In the genomic region with DNA sequence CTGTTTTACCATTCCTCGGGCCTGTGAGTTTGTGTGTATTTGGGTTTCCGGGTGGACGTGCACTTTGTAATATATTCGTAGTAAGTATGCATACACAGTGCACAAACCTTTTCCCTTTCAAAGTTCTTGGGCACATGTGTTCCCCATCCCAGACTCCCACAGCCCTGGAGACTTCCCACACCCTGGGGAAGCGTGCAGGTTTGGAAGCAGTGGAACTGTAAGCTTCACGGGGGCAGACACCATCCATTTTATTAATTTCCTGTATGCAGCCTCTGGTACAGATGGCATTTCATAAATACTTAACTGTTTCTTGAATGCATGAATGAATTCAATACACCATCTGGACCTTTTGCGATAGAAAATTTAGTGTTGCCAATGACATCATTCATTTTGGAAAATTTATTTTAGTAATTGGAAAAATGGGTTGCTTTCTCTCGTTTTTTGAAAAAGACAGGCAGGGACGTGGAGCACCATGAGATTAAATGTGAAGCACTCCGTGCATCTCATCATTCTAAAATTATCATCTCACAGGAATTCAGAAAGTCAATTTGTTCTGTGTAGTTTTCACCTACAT, we compare ENCODE assay signal across 28 cellular contexts. TPM values are rescaled to one million over a fixed set of nuclear protein-coding genes. Genes with fewer than 3 reads are reported as not detected.
A peak's percentile ranks its signal among the peaks of the same experiment; 100 is the strongest.
DNase-seq lines count a peak whose midpoint lies in the region; ATAC-seq and TF ChIP-seq lines count a peak whose summit lies in the region.
"Had no signal": no experiment of that assay in that cellular context is flagged by ENCODE, and none has a peak within 500 bp of the region (broad histone marks: within the 10 kb centered on the region; RNA-seq: fewer than 3 reads in every experiment).

No MANE protein-coding gene starts in this region.

- H3K27me3 Mint-ChIP-seq in endodermal cell (ENCODE audit: insufficient read depth): no peaks in the 10 kb centered on the region
- H3K27me3 Mint-ChIP-seq: naive B cell had no signal

- H3K27ac ChIP-seq in ascending aorta: peak overlapping the region; percentile 93 to 96
- H3K27ac ChIP-seq in lower lobe of right lung: peak overlapping the region; percentile 32
- peak overlapping the region in 3 of 5 donors; percentile 32 to 82 (median 77) for H3K27ac ChIP-seq in stomach
- no peak overlapping the region for H3K27ac ChIP-seq in endodermal cell (ENCODE audit: low read depth, low read length)
- H3K27ac ChIP-seq: BLaER1 treated with 17β-estradiol and CSF1 and Interleukin-3, amounts not matched to agents 10 nM and 100 nM; heart left ventricle had no signal

- peaks cover 24% of the 10 kb centered on the region for H3K4me1 Mint-ChIP-seq in endodermal cell
- H3K4me1 Mint-ChIP-seq: IgD-negative memory B cell, naive B cell had no signal

- no peak overlapping the region for H3K9ac ChIP-seq in endodermal cell (ENCODE audit: extremely low read depth, low read length, poor library complexity, severe bottlenecking)
- H3K9ac ChIP-seq: BLaER1 treated with 17β-estradiol and CSF1 and Interleukin-3, amounts not matched to agents 10 nM and 100 nM had no signal

- H3K4me3 ChIP-seq in ascending aorta (no peak overlapping the region), lower lobe of right lung (no peak overlapping the region), stomach (no peak overlapping the region), endodermal cell (ENCODE audit: low read length) (no peak overlapping the region)
- H3K4me3 ChIP-seq: BLaER1 treated with 17β-estradiol and CSF1 and Interleukin-3, amounts not matched to agents 10 nM and 100 nM; heart left ventricle; left lung; prostate gland; sigmoid colon had no signal

- no peak for TF ChIP-seq CTCF in ascending aorta (IDR thresholded peaks at IDR 0.05)
- TF ChIP-seq CTCF in lower lobe of right lung (IDR thresholded peaks at IDR 0.05): no peak
- TF ChIP-seq CTCF in stomach (IDR thresholded peaks at IDR 0.05): no peak
- no peak for TF ChIP-seq CTCF in endodermal cell (conservative IDR thresholded peaks at IDR 0.05)
- no peak for TF ChIP-seq CTCF in GM13976 (IDR thresholded peaks at IDR 0.05; ENCODE audit: borderline replicate concordance, control extremely low read depth, extremely low read depth, insufficient read depth, missing control alignments)

- ATAC-seq in lower lobe of right lung (no peak), HG02798 (IDR thresholded peaks at IDR 0.05; ENCODE audit: poor library complexity, unreplicated experiment) (no peak)
- ATAC-seq: activated CD8-positive, alpha-beta T cell treated with anti-CD3 and anti-CD28 coated beads, Interleukin-2, amount 10 ng/mL, durations not matched to agents 7 days and 5 days; activated naive CD4-positive, alpha-beta T cell treated with anti-CD3 and anti-CD28 coated beads, Interleukin-2, amount 50 U/mL, for 72 hours; HCT116; heart left ventricle; left lung had no signal

- no peaks in the 10 kb centered on the region for H3K27me3 ChIP-seq in ascending aorta
- H3K27me3 ChIP-seq in lower lobe of right lung (ENCODE audit: low read depth): no peaks in the 10 kb centered on the region
- no peaks in the 10 kb centered on the region for H3K27me3 ChIP-seq in stomach
- H3K27me3 ChIP-seq in endodermal cell (ENCODE audit: control insufficient read depth, insufficient read depth, low read length, poor library complexity, severe bottlenecking): no peaks in the 10 kb centered on the region
- H3K27me3 ChIP-seq: BLaER1 treated with 17β-estradiol and CSF1 and Interleukin-3, amounts not matched to agents 10 nM and 100 nM; heart left ventricle; left lung; sigmoid colon had no signal

- H3K9me3 ChIP-seq in ascending aorta: no peaks in the 10 kb centered on the region
- no peaks in the 10 kb centered on the region for H3K9me3 ChIP-seq in lower lobe of right lung
- H3K9me3 ChIP-seq in stomach: no peaks in the 10 kb centered on the region
- H3K9me3 ChIP-seq in endodermal cell (ENCODE audit: control insufficient read depth, low read length): peaks cover 8% of the 10 kb centered on the region
- H3K9me3 ChIP-seq: heart left ventricle, left lung, prostate gland, sigmoid colon had no signal

- H3K36me3 ChIP-seq in ascending aorta (peaks cover 90 to 97% of the 10 kb centered on the region in 2 donors), lower lobe of right lung (peaks cover 97% of the 10 kb centered on the region), stomach (peaks cover 85 to 99% (median 97%) of the 10 kb centered on the region in 4 donors), endodermal cell (ENCODE audit: control insufficient read depth, insufficient read depth, low read length) (peaks cover 94% of the 10 kb centered on the region)

- H3K36me3 Mint-ChIP-seq in endodermal cell (ENCODE audit: low read depth): peaks cover 96% of the 10 kb centered on the region

- no peak overlapping the region for H3K4me3 Mint-ChIP-seq in endodermal cell
- H3K4me3 Mint-ChIP-seq: activated CD8-positive, alpha-beta T cell treated with anti-CD3 and anti-CD28 coated beads, Interleukin-2, amount 10 ng/mL, durations not matched to agents 7 days and 5 days; IgD-negative memory B cell had no signal

- TF ChIP-seq EP300 in stomach (IDR thresholded peaks at IDR 0.05): no peak

- intact Hi-C loops in ascending aorta (cut with DNase I) (no loop called here), lower lobe of right lung (cut with DNase I) (no loop called here), stomach (cut with DNase I; ENCODE audit: low total_unique reads) (no loop called here)

- in situ Hi-C loops in GM13976 (cut with MboI; ENCODE audit: low sequenced_read_pairs, unreplicated experiment): no loop called here

- no peak for TF ChIP-seq POLR2A in stomach (IDR thresholded peaks at IDR 0.05)

- H3K27ac Mint-ChIP-seq in endodermal cell: no peak overlapping the region
- H3K27ac Mint-ChIP-seq: activated CD8-positive, alpha-beta T cell treated with anti-CD3 and anti-CD28 coated beads, Interleukin-2, amount 10 ng/mL, durations not matched to agents 7 days and 5 days; IgD-negative memory B cell; naive B cell had no signal

- 79 to 90% (median 86%) methylated on average over 10 of the region's 10 CpGs for WGBS in stomach, 5 donors
- 97 to 98% methylated on average over 4 to 10 of the region's 10 CpGs for WGBS in endodermal cell (ENCODE audit: insufficient coverage in 1 of 2, insufficient read length in 1 of 2), 2 experiments

- peaks cover 3 to 54% of the 10 kb centered on the region in 2 donors for H3K4me1 ChIP-seq in ascending aorta
- H3K4me1 ChIP-seq in lower lobe of right lung: peaks cover 80% of the 10 kb centered on the region
- H3K4me1 ChIP-seq in stomach: peaks cover 38 to 90% (median 47%) of the 10 kb centered on the region in 4 donors
- H3K4me1 ChIP-seq in endodermal cell (ENCODE audit: control insufficient read depth, insufficient read depth, low read length): peaks cover 11% of the 10 kb centered on the region
- H3K4me1 ChIP-seq: prostate gland had no signal

- H3K9me3 Mint-ChIP-seq in endodermal cell: no peaks in the 10 kb centered on the region
- H3K9me3 Mint-ChIP-seq: activated naive CD4-positive, alpha-beta T cell treated with anti-CD3 and anti-CD28 coated beads, Interleukin-2, amount 50 U/mL, for 72 hours had no signal

- DNase-seq in NCI-H1694 treated with DMSO at 0.1 percent for 48 hours (lab: John Stamatoyannopoulos, UW): peak; percentile 47
- DNase-seq in ascending aorta (ENCODE audit: low spot score in 2 of 2): no peak
- no peak for DNase-seq in lower lobe of right lung
- no peak for DNase-seq in stomach
- DNase-seq in endodermal cell: no peak
- no peak for DNase-seq in NCI-H82 treated with DMSO at 0.1 percent for 48 hours (lab: John Stamatoyannopoulos, UW; ENCODE audit: unreplicated experiment)
- no peak for DNase-seq in GM13976 (ENCODE audit: low spot score)
- DNase-seq: activated CD4-positive, alpha-beta T cell treated with anti-CD3 and anti-CD28 coated beads for 4 hours; activated CD8-positive, alpha-beta T cell treated with anti-CD3 and anti-CD28 coated beads, Interleukin-2, amount 10 ng/mL, durations not matched to agents 7 days and 5 days; COR-L47; DMS79; effector CD4-positive, alpha-beta T cell; heart left ventricle; islet precursor cell; left lung; mesendoderm; naive B cell; NCI-H510A; SHP77; sigmoid colon; stimulated activated CD4-positive, alpha-beta T cell treated with anti-CD3 and anti-CD28 coated beads, Interleukin-15, amount 100 ng/mL, for 24 hours; stimulated activated CD4-positive, alpha-beta T cell treated with anti-CD3 and anti-CD28 coated beads, Interleukin-4, amount 100 ng/mL, for 4 hours had no signal

RNA-seq across cellular contexts. Expression of gene ETS2, which starts 10.8 kb away (rescaled TPM):
- total RNA-seq in ascending aorta: 113 TPM
- total RNA-seq in lower lobe of right lung: 160 TPM
- total RNA-seq in stomach: 10 to 100 TPM; 33.8 to 80.0 (median 44.3) TPM
- polyA plus RNA-seq in stomach: 10 to 100 TPM; 40.2 to 60.3 (median 57.0) TPM
- total RNA-seq in endodermal cell: 100 to 1,000 TPM in 1 of 2 donors, 10 to 100 TPM in 1; 98.4 to 102 TPM
- polyA plus RNA-seq in endodermal cell (2013, experiment 1 of 2): 25.0 TPM
- 24.8 TPM for polyA plus RNA-seq in endodermal cell (2013, experiment 2 of 2)
